1 cellular context compared by ENCODE assay signal in the genomic region with DNA sequence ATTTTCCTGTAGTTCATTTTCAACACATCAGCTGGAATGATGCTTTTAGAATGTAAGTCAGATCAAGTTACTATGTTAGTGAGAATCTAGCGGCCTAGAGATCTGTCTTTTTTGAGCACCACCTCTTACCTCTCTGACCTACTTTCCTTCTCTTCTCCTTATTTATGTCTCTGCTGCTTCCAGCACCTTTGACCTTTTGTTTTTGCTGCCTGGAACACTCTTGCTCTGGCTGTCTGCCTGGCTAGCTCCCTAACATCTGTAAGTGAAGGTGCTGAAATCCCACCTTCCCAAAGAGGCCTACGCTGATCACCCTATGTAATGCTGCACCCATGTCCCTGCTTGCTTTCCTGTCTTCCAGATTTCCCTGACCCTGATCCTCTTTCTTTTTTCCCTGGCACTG.
TF ChIP-seq lines count a peak whose summit lies in the region.

No MANE protein-coding gene starts in this region.

TF ChIP-seq in GM23338, 12 proteins besides CTCF, POLR2A, EP300 and RAD21 (continued from another document):
- TF ChIP-seq ZNF462 (CRISPR knock-in tag; IDR thresholded peaks at IDR 0.05) = no peak
- TF ChIP-seq STAT1 (IDR thresholded peaks at IDR 0.05; ENCODE audit: unreplicated experiment) = no peak
- TF ChIP-seq REST (IDR thresholded peaks at IDR 0.05; ENCODE audit: unreplicated experiment) = no peak
TF ChIP-seq in GM23338: peak in this region for 0.
